8 cellular contexts compared by ENCODE assay signal in genomic region chr19:1064661-1065605, GRCh38. TPM values are rescaled to one million over a fixed set of nuclear protein-coding genes. Genes with fewer than 3 reads are reported as not detected.
DNase-seq lines count a peak whose midpoint lies in the region; ATAC-seq and TF ChIP-seq lines count a peak whose summit lies in the region.

No MANE protein-coding gene starts in this region.

- TF ChIP-seq POLR2A in body of pancreas (IDR thresholded peaks at IDR 0.05) = no peak

- peak overlapping the region; percentile 80 for H3K27ac Mint-ChIP-seq in T-helper 2 cell treated with Interferon-gamma antibody and Interleukin-4, amounts not matched to agents 5 μg/mL and 100 μg/mL, for 36 hours

- peak overlapping the region; percentile 66 for H3K4me3 Mint-ChIP-seq in T-helper 2 cell treated with Interferon-gamma antibody and Interleukin-4, amounts not matched to agents 5 μg/mL and 100 μg/mL, for 36 hours

- intact Hi-C loops in body of pancreas (cut with DNase I) = no loop called here

- H3K27ac ChIP-seq in HUES48 (ENCODE audit: low read depth, low read length) = peak overlapping the region; percentile 12
- H3K27ac ChIP-seq in body of pancreas = no peak overlapping the region
- H3K27ac ChIP-seq in iPS-20b (ENCODE audit: low read length) = no peak overlapping the region

- H3K4me1 Mint-ChIP-seq in T-helper 2 cell treated with Interferon-gamma antibody and Interleukin-4, amounts not matched to agents 5 μg/mL and 100 μg/mL, for 36 hours (ENCODE audit: low read depth) = peaks cover 29% of the 10 kb centered on the region

- in situ Hi-C loops in G401 (cut with HindIII; ENCODE audit: low sequenced_read_pairs) = no loop called here

- H3K9ac ChIP-seq in HUES48 (ENCODE audit: low read depth, low read length) (no peak overlapping the region), iPS-20b (ENCODE audit: low read depth, low read length) (peak overlapping the region; percentile 30; the same call in 1 of the 2 replicates)

- no peaks in the 10 kb centered on the region for H3K9me3 Mint-ChIP-seq in T-helper 2 cell treated with Interferon-gamma antibody and Interleukin-4, amounts not matched to agents 5 μg/mL and 100 μg/mL, for 36 hours

- H3K4me1 ChIP-seq in HUES48 (ENCODE audit: control insufficient read depth, insufficient read depth, low read length) = peaks cover 10% of the 10 kb centered on the region; the same call in 1 of the 2 replicates
- H3K4me1 ChIP-seq in body of pancreas = peaks cover 37% of the 10 kb centered on the region
- H3K4me1 ChIP-seq in iPS-20b (ENCODE audit: insufficient read depth, low read length) = peaks cover 4% of the 10 kb centered on the region; the same call in 1 of the 2 replicates

- TF ChIP-seq CTCF in body of pancreas (IDR thresholded peaks at IDR 0.05) = peak; percentile 49 to 81 (median 70)

- DNase-seq in DMS 273 (lab: John Stamatoyannopoulos, UW; ENCODE audit: unreplicated experiment) (peak; percentile 92), body of pancreas (peak; percentile 66 to 77 (median 73)), G401 (ENCODE audit: low spot score) (no peak)
- DNase-seq in T-helper 2 cell treated with Interferon-gamma antibody and Interleukin-4, amounts not matched to agents 5 μg/mL and 100 μg/mL, for 36 hours (ENCODE audit: low spot score) = peak; percentile 76
- peak; percentile 69 for DNase-seq in stimulated activated CD4-positive, alpha-beta T cell treated with anti-CD3 and anti-CD28 coated beads, Interleukin-2, amount 100 ng/mL, for 4 hours (ENCODE audit: low read depth)

- no peaks in the 10 kb centered on the region for H3K36me3 ChIP-seq in HUES48 (ENCODE audit: control insufficient read depth, insufficient read depth, low read length)
- no peaks in the 10 kb centered on the region for H3K36me3 ChIP-seq in body of pancreas (replicated peaks in 1 of 2; ENCODE audit: insufficient read depth in 1 of 2, low read depth in 2 of 2)
- no peaks in the 10 kb centered on the region for H3K36me3 ChIP-seq in iPS-20b (ENCODE audit: insufficient read depth, low read depth, low read length)

- 10 to 14% methylated on average over 17 to 58 of the region's 60 CpGs for WGBS in body of pancreas, 2 donors

- H3K4me3 ChIP-seq in HUES48 (ENCODE audit: low read depth, low read length) (peak overlapping the region; percentile 49; the same call in 1 of the 2 replicates), body of pancreas (no peak overlapping the region), iPS-20b (ENCODE audit: low read length) (peak overlapping the region; percentile 62; the same call in 1 of the 2 replicates)

- H3K9me3 ChIP-seq in HUES48 (ENCODE audit: control insufficient read depth, insufficient read depth, low read length) (no peaks in the 10 kb centered on the region), body of pancreas (no peaks in the 10 kb centered on the region), iPS-20b (ENCODE audit: insufficient read depth, low read depth, low read length) (no peaks in the 10 kb centered on the region)

- H3K36me3 Mint-ChIP-seq in T-helper 2 cell treated with Interferon-gamma antibody and Interleukin-4, amounts not matched to agents 5 μg/mL and 100 μg/mL, for 36 hours (ENCODE audit: low read depth) = peaks cover 15% of the 10 kb centered on the region

- peak; percentile 79 for ATAC-seq in body of pancreas
- ATAC-seq in GM18511 (IDR thresholded peaks at IDR 0.05; ENCODE audit: unreplicated experiment) = no peak

- no peaks in the 10 kb centered on the region for H3K27me3 Mint-ChIP-seq in T-helper 2 cell treated with Interferon-gamma antibody and Interleukin-4, amounts not matched to agents 5 μg/mL and 100 μg/mL, for 36 hours (ENCODE audit: low read depth)

- H3K27me3 ChIP-seq in HUES48 (ENCODE audit: control insufficient read depth, insufficient read depth, low read length) (peaks cover 21% of the 10 kb centered on the region), body of pancreas (peaks cover 0 to 30% of the 10 kb centered on the region in 2 donors), iPS-20b (ENCODE audit: insufficient read depth, low read length) (peaks cover 49% of the 10 kb centered on the region)

RNA-seq across cellular contexts. Expression of gene ARHGAP45, which starts 2.0 kb away (rescaled TPM):
- 10 to 100 TPM; 13.2 to 23.4 TPM for total RNA-seq in body of pancreas
- total RNA-seq in G401 (2014; rRNA removed; shearing (Covaris generic)) = 126 and 134 TPM in 2 replicates

RNA-seq across cellular contexts. Expression of gene ABCA7, which starts 25.0 kb away (rescaled TPM):
- 10 to 100 TPM; 33.7 to 87.3 TPM for total RNA-seq in body of pancreas
- total RNA-seq in G401 (2014; rRNA removed; shearing (Covaris generic)) = 6.2 and 13.9 TPM in 2 replicates

RNA-seq across cellular contexts. Expression of gene POLR2E, which starts 30.2 kb away (rescaled TPM):
- total RNA-seq in body of pancreas = 10 to 100 TPM; 24.9 to 78.1 TPM
- total RNA-seq in G401 (2014; rRNA removed; shearing (Covaris generic)) = 326 and 355 TPM in 2 replicates

RNA-seq across cellular contexts. Expression of gene CNN2, which starts 38.5 kb away (rescaled TPM):
- total RNA-seq in body of pancreas = 10 to 100 TPM; 30.7 to 42.5 TPM
- 245 and 296 TPM in 2 replicates for total RNA-seq in G401 (2014; rRNA removed; shearing (Covaris generic))

RNA-seq across cellular contexts. Expression of gene GPX4, which starts 38.9 kb away (rescaled TPM):
- 100 to 1,000 TPM; 152 to 157 TPM for total RNA-seq in body of pancreas
- 593 and 784 TPM in 2 replicates for total RNA-seq in G401 (2014; rRNA removed; shearing (Covaris generic))

Comparison
In these comparisons a context has a peak if more than half of its experiments do, and no peak if none do; other contexts are left out.
1. H3K4me3 ChIP-seq: peak in HUES48 (single experiment) and iPS-20b (single experiment); none in body of pancreas (0 of 2).